ENCODE assay signal across 8 cellular contexts in the genomic region with DNA sequence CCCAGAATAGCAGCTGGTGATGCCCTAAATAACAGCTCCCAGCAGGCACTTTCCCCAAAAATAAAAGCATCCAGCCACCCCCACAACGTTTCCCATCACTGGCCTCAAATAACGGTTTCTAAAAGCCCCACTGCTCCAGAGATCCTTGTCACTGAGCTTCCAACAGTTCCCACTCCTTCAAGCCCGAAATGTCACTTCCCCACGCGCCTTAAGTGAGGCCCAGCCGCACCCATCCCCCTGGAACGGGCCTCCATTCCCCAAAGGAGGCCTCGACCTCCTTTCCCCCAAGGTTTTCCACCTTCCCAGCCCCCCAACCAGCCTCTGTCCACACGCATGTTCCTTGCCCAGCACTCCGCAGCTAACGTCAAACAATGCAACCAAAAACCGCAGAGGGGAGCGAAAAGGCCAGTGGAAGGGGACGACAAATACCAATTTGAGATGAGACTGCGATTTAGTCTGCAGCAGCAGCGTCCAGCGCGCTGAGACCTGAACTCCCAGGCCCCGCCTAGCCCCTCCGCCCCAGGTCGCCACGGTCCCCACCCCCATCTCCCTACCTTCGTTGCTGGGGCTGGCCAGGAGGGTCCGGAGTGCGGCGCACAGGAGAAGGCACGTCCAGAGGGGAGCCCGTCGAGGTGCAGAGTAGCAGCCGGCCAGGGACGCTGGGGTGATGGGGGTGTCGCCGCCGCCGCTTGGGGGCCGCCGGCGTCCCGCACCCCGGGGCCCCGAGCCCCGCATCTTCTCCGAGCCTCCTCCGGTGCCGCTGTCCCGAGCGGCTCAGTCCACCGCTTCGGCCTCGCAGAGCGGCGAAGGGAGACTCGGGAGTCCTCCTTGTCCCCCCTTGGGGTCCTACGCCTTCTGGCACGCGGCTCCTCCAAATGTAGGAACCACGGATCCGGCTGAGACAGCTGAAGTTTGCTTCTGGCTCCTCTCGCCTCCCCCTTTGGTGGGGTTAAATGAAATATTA. TPM values are rescaled to one million over a fixed set of nuclear protein-coding genes. Genes with fewer than 3 reads are reported as not detected.
DNase-seq lines count a peak whose midpoint lies in the region; ATAC-seq and TF ChIP-seq lines count a peak whose summit lies in the region.

No MANE protein-coding gene starts in this region.

- no peaks in the 10 kb centered on the region for H3K9me3 ChIP-seq in cardiac muscle cell (ENCODE audit: low read depth)
- H3K9me3 ChIP-seq in psoas muscle = no peaks in the 10 kb centered on the region

- H3K27ac ChIP-seq in cardiac muscle cell = no peak overlapping the region
- H3K27ac ChIP-seq in psoas muscle = no peak overlapping the region

- intact Hi-C loops in psoas muscle (cut with DNase I) = no loop called here

- peak in 1 of 4 donors; percentile 32 for ATAC-seq in psoas muscle
- ATAC-seq in HG03571 (IDR thresholded peaks at IDR 0.05; ENCODE audit: unreplicated experiment) = no peak
- no peak for ATAC-seq in HG03342 (IDR thresholded peaks at IDR 0.05; ENCODE audit: unreplicated experiment)

- in situ Hi-C loops in SK-MEL-5 (cut with HindIII; ENCODE audit: low pct_unique_long_range_greater_than_20kb, low sequenced_read_pairs) = no loop called here

- WGBS in psoas muscle, 3 donors = 1 to 2% (median 1%) methylated on average over 46 to 59 of the region's 59 CpGs

- TF ChIP-seq CTCF in cardiac muscle cell (IDR thresholded peaks at IDR 0.05; ENCODE audit: low read depth, low read length) (no peak), psoas muscle (IDR thresholded peaks at IDR 0.05) (no peak), foreskin fibroblast (IDR thresholded peaks at IDR 0.05; ENCODE audit: low read depth, low read length) (no peak)

- H3K27me3 ChIP-seq in cardiac muscle cell (peaks cover 82% of the 10 kb centered on the region), psoas muscle (ENCODE audit: insufficient read depth in 3 of 3, low read length in 2 of 3) (peaks cover 4 to 37% (median 21%) of the 10 kb centered on the region in 3 donors)

- DNase-seq in ELF-1 (ENCODE audit: low read depth, low spot score) (peak; percentile 7), SK-MEL-5 (ENCODE audit: low read depth, low spot score) (peak; percentile 19), cardiac muscle cell (ENCODE audit: low read depth in 1 of 2, low spot score in 1 of 2) (peak; percentile 44 to 51), psoas muscle (peak in 1 of 2 donors; percentile 32), NCI-H1436 (lab: John Stamatoyannopoulos, UW) (no peak), foreskin fibroblast (no peak)

- H3K4me3 ChIP-seq in cardiac muscle cell = peak overlapping the region; percentile 37
- peak overlapping the region; percentile 54 for H3K4me3 ChIP-seq in psoas muscle
- peak overlapping the region in 1 of 2 donors; percentile 35 for H3K4me3 ChIP-seq in foreskin fibroblast (ENCODE audit: low read depth in 1 of 2, low read length in 2 of 2)

- H3K4me1 ChIP-seq in cardiac muscle cell (ENCODE audit: low read depth) (peaks cover 4% of the 10 kb centered on the region), psoas muscle (no peaks in the 10 kb centered on the region)

- no peaks in the 10 kb centered on the region for H3K36me3 ChIP-seq in cardiac muscle cell
- H3K36me3 ChIP-seq in psoas muscle (ENCODE audit: insufficient read depth in 1 of 2, low read depth in 1 of 2) = no peaks in the 10 kb centered on the region

RNA-seq across cellular contexts. Expression of a gene that starts 1.0 kb away (rescaled TPM):
- 6.0 and 8.7 TPM in 2 replicates for total RNA-seq in SK-MEL-5 (2014; rRNA removed; shearing (Covaris generic))
- 4.5 and 5.7 TPM in 2 replicates for polyA plus RNA-seq in SK-MEL-5 (2015; cell fraction: cytosol; rRNA removed)
- polyA plus RNA-seq in SK-MEL-5 (2015; cell fraction: nucleus; rRNA removed) = 5.2 TPM in 2 replicates
- 0.15 and 0.21 TPM in 2 replicates for total RNA-seq in cardiac muscle cell
- 0.37 TPM in 1 of 2 replicates, not detected in the other for polyA plus RNA-seq in cardiac muscle cell
- under 1 TPM in 1 of 4 donors, not detected in 3; 0.06 TPM for total RNA-seq in psoas muscle
- under 1 TPM in 2 of 3 donors, not detected in 1; 0.01 TPM for polyA plus RNA-seq in psoas muscle

Comparison
In these comparisons a context has a peak if more than half of its experiments do, and no peak if none do; other contexts are left out.
1. DNase-seq: peak in ELF-1 (single experiment), SK-MEL-5 (single experiment) and cardiac muscle cell (2 of 2); none in NCI-H1436 (single experiment) and foreskin fibroblast (0 of 2).